1 cellular context compared by ENCODE assay signal in the genomic region with DNA sequence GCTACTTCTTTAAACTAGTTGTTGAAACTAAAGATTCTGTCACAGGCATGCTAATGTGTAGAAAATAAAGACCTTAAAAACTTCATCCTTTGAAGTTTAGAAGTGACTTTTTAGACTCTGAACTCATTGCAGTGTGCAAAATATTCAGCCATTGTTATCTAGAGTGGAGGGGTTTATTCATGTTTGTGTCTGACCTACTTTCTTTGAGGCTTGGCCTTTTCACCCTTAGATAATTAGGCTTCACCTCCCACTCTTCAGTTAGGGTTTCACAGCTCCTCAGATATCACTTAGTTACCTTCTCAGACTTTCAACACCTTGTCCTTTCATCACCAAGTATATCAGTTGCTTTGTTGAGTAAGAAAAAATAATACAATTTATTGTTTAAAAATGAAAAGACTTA.
TF ChIP-seq lines count a peak whose summit lies in the region.

No MANE protein-coding gene starts in this region.

TF ChIP-seq in GM12878, 131 proteins besides CTCF, POLR2A, EP300 and RAD21 (continued from another document):
- TF ChIP-seq, protein P1, sequence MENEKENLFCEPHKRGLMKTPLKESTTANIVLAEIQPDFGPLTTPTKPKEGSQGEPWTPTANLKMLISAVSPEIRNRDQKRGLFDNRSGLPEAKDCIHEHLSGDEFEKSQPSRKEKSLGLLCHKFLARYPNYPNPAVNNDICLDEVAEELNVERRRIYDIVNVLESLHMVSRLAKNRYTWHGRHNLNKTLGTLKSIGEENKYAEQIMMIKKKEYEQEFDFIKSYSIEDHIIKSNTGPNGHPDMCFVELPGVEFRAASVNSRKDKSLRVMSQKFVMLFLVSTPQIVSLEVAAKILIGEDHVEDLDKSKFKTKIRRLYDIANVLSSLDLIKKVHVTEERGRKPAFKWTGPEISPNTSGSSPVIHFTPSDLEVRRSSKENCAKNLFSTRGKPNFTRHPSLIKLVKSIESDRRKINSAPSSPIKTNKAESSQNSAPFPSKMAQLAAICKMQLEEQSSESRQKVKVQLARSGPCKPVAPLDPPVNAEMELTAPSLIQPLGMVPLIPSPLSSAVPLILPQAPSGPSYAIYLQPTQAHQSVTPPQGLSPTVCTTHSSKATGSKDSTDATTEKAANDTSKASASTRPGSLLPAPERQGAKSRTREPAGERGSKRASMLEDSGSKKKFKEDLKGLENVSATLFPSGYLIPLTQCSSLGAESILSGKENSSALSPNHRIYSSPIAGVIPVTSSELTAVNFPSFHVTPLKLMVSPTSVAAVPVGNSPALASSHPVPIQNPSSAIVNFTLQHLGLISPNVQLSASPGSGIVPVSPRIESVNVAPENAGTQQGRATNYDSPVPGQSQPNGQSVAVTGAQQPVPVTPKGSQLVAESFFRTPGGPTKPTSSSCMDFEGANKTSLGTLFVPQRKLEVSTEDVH (IDR thresholded peaks at IDR 0.05; ENCODE audit: low read depth, partially characterized antibody), result no peak
- TF ChIP-seq NR2C1 (IDR thresholded peaks at IDR 0.05), result peak; percentile 27; the same call in 1 of the 2 replicates
- peak; percentile 91 for TF ChIP-seq MTA2 (IDR thresholded peaks at IDR 0.05; ENCODE audit: low read depth)
- TF ChIP-seq, protein P2, sequence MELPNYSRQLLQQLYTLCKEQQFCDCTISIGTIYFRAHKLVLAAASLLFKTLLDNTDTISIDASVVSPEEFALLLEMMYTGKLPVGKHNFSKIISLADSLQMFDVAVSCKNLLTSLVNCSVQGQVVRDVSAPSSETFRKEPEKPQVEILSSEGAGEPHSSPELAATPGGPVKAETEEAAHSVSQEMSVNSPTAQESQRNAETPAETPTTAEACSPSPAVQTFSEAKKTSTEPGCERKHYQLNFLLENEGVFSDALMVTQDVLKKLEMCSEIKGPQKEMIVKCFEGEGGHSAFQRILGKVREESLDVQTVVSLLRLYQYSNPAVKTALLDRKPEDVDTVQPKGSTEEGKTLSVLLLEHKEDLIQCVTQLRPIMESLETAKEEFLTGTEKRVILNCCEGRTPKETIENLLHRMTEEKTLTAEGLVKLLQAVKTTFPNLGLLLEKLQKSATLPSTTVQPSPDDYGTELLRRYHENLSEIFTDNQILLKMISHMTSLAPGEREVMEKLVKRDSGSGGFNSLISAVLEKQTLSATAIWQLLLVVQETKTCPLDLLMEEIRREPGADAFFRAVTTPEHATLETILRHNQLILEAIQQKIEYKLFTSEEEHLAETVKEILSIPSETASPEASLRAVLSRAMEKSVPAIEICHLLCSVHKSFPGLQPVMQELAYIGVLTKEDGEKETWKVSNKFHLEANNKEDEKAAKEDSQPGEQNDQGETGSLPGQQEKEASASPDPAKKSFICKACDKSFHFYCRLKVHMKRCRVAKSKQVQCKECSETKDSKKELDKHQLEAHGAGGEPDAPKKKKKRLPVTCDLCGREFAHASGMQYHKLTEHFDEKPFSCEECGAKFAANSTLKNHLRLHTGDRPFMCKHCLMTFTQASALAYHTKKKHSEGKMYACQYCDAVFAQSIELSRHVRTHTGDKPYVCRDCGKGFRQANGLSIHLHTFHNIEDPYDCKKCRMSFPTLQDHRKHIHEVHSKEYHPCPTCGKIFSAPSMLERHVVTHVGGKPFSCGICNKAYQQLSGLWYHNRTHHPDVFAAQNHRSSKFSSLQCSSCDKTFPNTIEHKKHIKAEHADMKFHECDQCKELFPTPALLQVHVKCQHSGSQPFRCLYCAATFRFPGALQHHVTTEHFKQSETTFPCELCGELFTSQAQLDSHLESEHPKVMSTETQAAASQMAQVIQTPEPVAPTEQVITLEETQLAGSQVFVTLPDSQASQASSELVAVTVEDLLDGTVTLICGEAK (IDR thresholded peaks at IDR 0.05; ENCODE audit: borderline replicate concordance), result no peak
- TF ChIP-seq BCL11A (IDR thresholded peaks at IDR 0.05; ENCODE audit: low read depth, low read length), result no peak
- TF ChIP-seq, protein P3, sequence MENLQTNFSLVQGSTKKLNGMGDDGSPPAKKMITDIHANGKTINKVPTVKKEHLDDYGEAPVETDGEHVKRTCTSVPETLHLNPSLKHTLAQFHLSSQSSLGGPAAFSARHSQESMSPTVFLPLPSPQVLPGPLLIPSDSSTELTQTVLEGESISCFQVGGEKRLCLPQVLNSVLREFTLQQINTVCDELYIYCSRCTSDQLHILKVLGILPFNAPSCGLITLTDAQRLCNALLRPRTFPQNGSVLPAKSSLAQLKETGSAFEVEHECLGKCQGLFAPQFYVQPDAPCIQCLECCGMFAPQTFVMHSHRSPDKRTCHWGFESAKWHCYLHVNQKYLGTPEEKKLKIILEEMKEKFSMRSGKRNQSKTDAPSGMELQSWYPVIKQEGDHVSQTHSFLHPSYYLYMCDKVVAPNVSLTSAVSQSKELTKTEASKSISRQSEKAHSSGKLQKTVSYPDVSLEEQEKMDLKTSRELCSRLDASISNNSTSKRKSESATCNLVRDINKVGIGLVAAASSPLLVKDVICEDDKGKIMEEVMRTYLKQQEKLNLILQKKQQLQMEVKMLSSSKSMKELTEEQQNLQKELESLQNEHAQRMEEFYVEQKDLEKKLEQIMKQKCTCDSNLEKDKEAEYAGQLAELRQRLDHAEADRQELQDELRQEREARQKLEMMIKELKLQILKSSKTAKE (IDR thresholded peaks at IDR 0.05; ENCODE audit: low read depth, poor library complexity, severe bottlenecking), result peak; percentile 16
- peak; percentile 95 for TF ChIP-seq NR2F1 (conservative IDR thresholded peaks at IDR 0.05)
- TF ChIP-seq SIN3A (IDR thresholded peaks at IDR 0.05; ENCODE audit: low read depth, low read length), result no peak
TF ChIP-seq in GM12878: peak in this region for 4.
